Comparison of ENCODE assay signal across 8 cellular contexts in genomic region chr11:75492181-75492820, GRCh38. TPM values are rescaled to one million over a fixed set of nuclear protein-coding genes. Genes with fewer than 3 reads are reported as not detected.
DNase-seq lines count a peak whose midpoint lies in the region; ATAC-seq, FAIRE-seq and TF ChIP-seq lines count a peak whose summit lies in the region.

No MANE protein-coding gene starts in this region.

- TF ChIP-seq RAD21 in H1 (IDR thresholded peaks at IDR 0.05 in 1 of 2, conservative IDR thresholded peaks at IDR 0.05 in 1 of 2; ENCODE audit: low read depth in 2 of 2, low read length in 2 of 2): no peak

- H2AFZ ChIP-seq in H1 (ENCODE audit: low read length): peak overlapping the region; percentile 65; the same call in 1 of the 2 replicates

- ATAC-seq in HG03432 (IDR thresholded peaks at IDR 0.05; ENCODE audit: unreplicated experiment): no peak
- no peak for ATAC-seq in HG02588 (IDR thresholded peaks at IDR 0.05; ENCODE audit: unreplicated experiment)

- H3K18ac ChIP-seq in H1 (ENCODE audit: extremely low read depth, low read length): 0 out of 2 replicates have a peak overlapping the region, but pooled peaks have one; percentile 24

- H4K8ac ChIP-seq in H1 (ENCODE audit: extremely low read depth, insufficient read depth, low read length): no peak overlapping the region

- TF ChIP-seq POLR2A in H1 (IDR thresholded peaks at IDR 0.05; ENCODE audit: control extremely low read depth in 1 of 2, low read depth in 2 of 2, low read length in 2 of 2): no peak

- no peaks in the 10 kb centered on the region for H4K20me1 ChIP-seq in H1 (replicated peaks in 1 of 2; ENCODE audit: control insufficient read depth in 1 of 2, insufficient read depth in 2 of 2, low read length in 2 of 2)

- H2BK20ac ChIP-seq in H1 (ENCODE audit: low read length): 0 out of 2 replicates have a peak overlapping the region, but pooled peaks have one; percentile 62

- H3K27ac ChIP-seq in H1 (ENCODE audit: low read depth, low read length): no peak overlapping the region

- no peak overlapping the region for H3K4me2 ChIP-seq in H1 (ENCODE audit: insufficient read depth in 1 of 2, low read depth in 2 of 2, low read length in 2 of 2)

- no peaks in the 10 kb centered on the region for H3K9me3 ChIP-seq in H1 (ENCODE audit: insufficient read depth in 2 of 2, low read depth in 1 of 2, low read length in 1 of 2)

- no peak overlapping the region for H4K5ac ChIP-seq in H1 (ENCODE audit: insufficient read length, low read depth, low read length)

- TF ChIP-seq EP300 in H1 (IDR thresholded peaks at IDR 0.05; ENCODE audit: borderline replicate concordance in 1 of 2, low read depth in 2 of 2, low read length in 2 of 2): no peak

- H2BK15ac ChIP-seq in H1 (ENCODE audit: low read length): peak overlapping the region; percentile 67; the same call in 1 of the 2 replicates

- no peak overlapping the region for H3K56ac ChIP-seq in H1 (replicated peaks; ENCODE audit: insufficient read length, low read depth, low read length)

- no peak overlapping the region for H2BK120ac ChIP-seq in H1 (replicated peaks; ENCODE audit: low read depth, low read length)

- H3K27me3 ChIP-seq in H1 (replicated peaks in 1 of 4; ENCODE audit: control insufficient read depth in 3 of 4, extremely low read depth in 1 of 4, insufficient read depth in 3 of 4, low read length in 3 of 4): no peaks in the 10 kb centered on the region

- CTCF ChIA-PET in H1 (lab: Charles Lee; ENCODE audit: partially characterized antibody): interaction anchor here (0.5 to 21.4 kb wide), 7 partner anchors 21 to 105 kb away, joined by 3 to 176 read pairs (median 4); partner anchors contain the start of gene GDPD5

- no peak overlapping the region for H4K91ac ChIP-seq in H1 (replicated peaks; ENCODE audit: insufficient read length, low read length)

- no peaks in the 10 kb centered on the region for H3K36me3 ChIP-seq in H1 (ENCODE audit: control insufficient read depth in 2 of 4, insufficient read depth in 4 of 4, low read length in 3 of 4)

- no peaks in the 10 kb centered on the region for H3K23me2 ChIP-seq in H1 (ENCODE audit: low read depth, low read length)

- no peaks in the 10 kb centered on the region for H3K79me2 ChIP-seq in H1 (ENCODE audit: control insufficient read depth in 1 of 2, insufficient read depth in 2 of 2, low read length in 2 of 2)

- no peak overlapping the region for H2AK5ac ChIP-seq in H1 (ENCODE audit: low read depth, low read length)

- no peak overlapping the region for H3K9ac ChIP-seq in H1 (replicated peaks in 1 of 4; ENCODE audit: extremely low read depth in 1 of 4, low read depth in 3 of 4, low read length in 3 of 4)

- H3K14ac ChIP-seq in H1 (ENCODE audit: insufficient read length): no peak overlapping the region

- 67% methylated on average over 6 of the region's 6 CpGs; no CpG with 5 or more reads in 1 of the 2 experiments for WGBS in H1 (ENCODE audit: extremely low coverage in 1 of 2, insufficient coverage in 1 of 2, insufficient read length in 1 of 2, insufficient replicate concordance in 2 of 2, low coverage in 1 of 2, low lambda C conversion rate in 2 of 2, missing lambda C conversion rate in 1 of 2), 2 experiments

- H3K4ac ChIP-seq in H1 (replicated peaks; ENCODE audit: insufficient read length, low read depth, low read length): no peak overlapping the region

- H3K79me1 ChIP-seq in H1 (ENCODE audit: low read depth, low read length): no peaks in the 10 kb centered on the region

- peak overlapping the region; percentile 18; the same call in 1 of the 2 replicates for H2BK12ac ChIP-seq in H1 (ENCODE audit: low read depth, low read length)

- no peak for FAIRE-seq in H1 (lab: Jason Lieb, UNC)

- TF ChIP-seq CTCF in GM12864 (IDR thresholded peaks at IDR 0.05; ENCODE audit: low read depth, low read length, missing control alignments) (no peak), H1 (IDR thresholded peaks at IDR 0.05; ENCODE audit: control extremely low read depth in 1 of 3, insufficient read depth in 1 of 3, low read depth in 1 of 3, low read length in 3 of 3) (no peak)

- H3K4me3 ChIP-seq in GM12864 (ENCODE audit: low read depth, low read length): peak overlapping the region; percentile 37
- no peak overlapping the region for H3K4me3 ChIP-seq in H1 (ENCODE audit: extremely low read depth in 1 of 4, insufficient read depth in 2 of 4, low read depth in 3 of 4, low read length in 4 of 4)

- POLR2A ChIA-PET in H1 (lab: Charles Lee; ENCODE audit: partially characterized antibody): interaction anchor here (1.0 to 4.3 kb wide), 4 partner anchors 12 to 33 kb away, joined by 4 to 21 read pairs (median 4); partner anchors contain the start of gene GDPD5

- peaks cover 2 to 19% (median 13%) of the 10 kb centered on the region in 4 experiments for H3K4me1 ChIP-seq in H1 (replicated peaks in 1 of 4; ENCODE audit: control insufficient read depth in 3 of 4, insufficient read depth in 4 of 4, low read length in 3 of 4)

- no peak overlapping the region for H3K23ac ChIP-seq in H1 (ENCODE audit: insufficient read length)

- H2BK5ac ChIP-seq in H1 (ENCODE audit: low read depth, low read length): no peak overlapping the region

- DNase-seq in GM12864 (ENCODE audit: low read depth): no peak
- peak; percentile 78 for DNase-seq in HT1080 (ENCODE audit: low read depth)
- DNase-seq in activated CD4-positive, CD25-positive, alpha-beta regulatory T cell treated with anti-CD3 and anti-CD28 coated beads, Interleukin-2, amount 50 U/mL, for 16 hours (ENCODE audit: low read depth, low spot score): peak; percentile 26
- DNase-seq in H1 (ENCODE audit: low read depth in 1 of 2, low spot score in 2 of 2): peak in 1 of 2 experiments; percentile 21
- peak; percentile 17 to 40 for DNase-seq in stimulated activated CD8-positive, alpha-beta memory T cell treated with anti-CD3 and anti-CD28 coated beads, Interleukin-4, amount 100 ng/mL, for 4 hours (ENCODE audit: low read depth in 2 of 2, low spot score in 1 of 2)
- DNase-seq in NCI-H1436 treated with DMSO at 0.1 percent for 48 hours (lab: John Stamatoyannopoulos, UW): no peak

TF ChIP-seq in H1, 55 proteins besides CTCF, POLR2A, EP300 and RAD21:
- TF ChIP-seq FOSL1 (IDR thresholded peaks at IDR 0.05; ENCODE audit: insufficient read depth, low read depth, low read length) (no peak), KDM1A (IDR thresholded peaks at IDR 0.05; ENCODE audit: borderline replicate concordance, low read length) (no peak), SUZ12 (IDR thresholded peaks at IDR 0.05; ENCODE audit: low read length) (no peak), KDM4A (IDR thresholded peaks at IDR 0.05; ENCODE audit: low read depth, low read length, severe bottlenecking) (no peak)

RNA-seq across cellular contexts. Expression of gene GDPD5, which starts 33.4 kb away (rescaled TPM):
- total RNA-seq in HT1080 (2014; rRNA removed; shearing (Covaris generic)): 47.3 and 53.2 TPM in 2 replicates
- polyA plus RNA-seq in HT1080 (2015; cell fraction: cytosol; rRNA removed): 26.4 and 30.4 TPM in 2 replicates
- 64.1 and 87.2 TPM in 2 replicates for polyA plus RNA-seq in HT1080 (2015; cell fraction: nucleus; rRNA removed)
- 8.1 and 8.6 TPM in 2 replicates for total RNA-seq in H1 (2021; fragmentation: NEBNext Ultra II Directional; extraction: Animal tissue kit (Norgen Biotek cat#: 25700))
- 7.8 and 10.2 TPM in 2 replicates for polyA plus RNA-seq in H1 (2011; rRNA removed)
- 6.4 TPM for polyA plus RNA-seq in H1 (2011; cell fraction: cytosol; rRNA removed)
- 27.2 TPM for polyA plus RNA-seq in H1 (2011; cell fraction: nucleus; rRNA removed)
- polyA plus RNA-seq in H1 (2012, experiment 1 of 2): 4.8 to 10.4 TPM (median 8.0 TPM) in 4 replicates
- polyA plus RNA-seq in H1 (2012, experiment 2 of 2): 6.2 TPM
- polyA plus RNA-seq in H1 (2013, experiment 1 of 2): 10.7 TPM
- polyA plus RNA-seq in H1 (2013, experiment 2 of 2): 10.8 TPM
- polyA minus RNA-seq in H1 (2011; rRNA and poly(A)+ RNA removed): 6.0 and 7.1 TPM in 2 replicates
- polyA minus RNA-seq in H1 (2011; cell fraction: cytosol; rRNA and poly(A)+ RNA removed): 3.8 TPM
- polyA minus RNA-seq in H1 (2011; cell fraction: nucleus; rRNA and poly(A)+ RNA removed): 8.1 TPM

RNA-seq across cellular contexts. Expression of gene KLHL35, which starts 59.3 kb away (rescaled TPM):
- 0.07 TPM in 1 of 2 replicates, not detected in the other for total RNA-seq in HT1080 (2014; rRNA removed; shearing (Covaris generic))
- not detected in 2 replicates for polyA plus RNA-seq in HT1080 (2015; cell fraction: cytosol; rRNA removed)
- not detected in 2 replicates for polyA plus RNA-seq in HT1080 (2015; cell fraction: nucleus; rRNA removed)
- total RNA-seq in H1 (2021; fragmentation: NEBNext Ultra II Directional; extraction: Animal tissue kit (Norgen Biotek cat#: 25700)): 0.35 and 0.40 TPM in 2 replicates
- 0.41 and 0.64 TPM in 2 replicates for polyA plus RNA-seq in H1 (2011; rRNA removed)
- polyA plus RNA-seq in H1 (2011; cell fraction: cytosol; rRNA removed): 0.50 TPM
- 0.40 TPM for polyA plus RNA-seq in H1 (2011; cell fraction: nucleus; rRNA removed)
- 0.24 to 0.70 TPM (median 0.66 TPM) in 3 of 4 replicates, not detected in the other for polyA plus RNA-seq in H1 (2012, experiment 1 of 2)
- 0.24 TPM for polyA plus RNA-seq in H1 (2012, experiment 2 of 2)
- 0.32 TPM for polyA plus RNA-seq in H1 (2013, experiment 1 of 2)
- 0.31 TPM for polyA plus RNA-seq in H1 (2013, experiment 2 of 2)
- polyA minus RNA-seq in H1 (2011; rRNA and poly(A)+ RNA removed): 0.10 TPM in 1 of 2 replicates, not detected in the other
- polyA minus RNA-seq in H1 (2011; cell fraction: cytosol; rRNA and poly(A)+ RNA removed): 1.0 TPM
- polyA minus RNA-seq in H1 (2011; cell fraction: nucleus; rRNA and poly(A)+ RNA removed): not detected

Comparison
In these comparisons a context has a peak if more than half of its experiments do, and no peak if none do; other contexts are left out.
1. DNase-seq: peak in HT1080 (single experiment), activated CD4-positive, CD25-positive, alpha-beta regulatory T cell treated with anti-CD3 and anti-CD28 coated beads, Interleukin-2, amount 50 U/mL, for 16 hours (single experiment) and stimulated activated CD8-positive, alpha-beta memory T cell treated with anti-CD3 and anti-CD28 coated beads, Interleukin-4, amount 100 ng/mL, for 4 hours (2 of 2); none in GM12864 (single experiment) and NCI-H1436 treated with DMSO at 0.1 percent for 48 hours (single experiment).